In genomic region chr18:12604445-12605007, GRCh38 we compare ENCODE assay signal across 2 cellular contexts.
TF ChIP-seq lines count a peak whose summit lies in the region.

No MANE protein-coding gene starts in this region.

TF ChIP-seq in HCT116, 20 proteins besides CTCF, POLR2A, EP300 and RAD21:
- TF ChIP-seq ZFX (IDR thresholded peaks at IDR 0.05) = no peak
- no peak for TF ChIP-seq ATF3 (IDR thresholded peaks at IDR 0.05)
- TF ChIP-seq CBX3 (IDR thresholded peaks at IDR 0.05; ENCODE audit: low read depth) = no peak
- TF ChIP-seq SP1 (IDR thresholded peaks at IDR 0.05; ENCODE audit: low read depth) = no peak
- no peak for TF ChIP-seq EGR1 (IDR thresholded peaks at IDR 0.05; ENCODE audit: low read depth)
- no peak for TF ChIP-seq POLR2AphosphoS5 (IDR thresholded peaks at IDR 0.05; ENCODE audit: low read depth, low read length)
- TF ChIP-seq MAX (IDR thresholded peaks at IDR 0.05) = no peak
- no peak for TF ChIP-seq REST (IDR thresholded peaks at IDR 0.05; ENCODE audit: low read depth)
- no peak for TF ChIP-seq YY1 (IDR thresholded peaks at IDR 0.05; ENCODE audit: extremely low read depth, insufficient replicate concordance, low read depth, low read length)
- no peak for TF ChIP-seq JUND (IDR thresholded peaks at IDR 0.05)

TF ChIP-seq in K562, 482 proteins besides CTCF, POLR2A, EP300 and RAD21:
- TF ChIP-seq MEIS2 (IDR thresholded peaks at IDR 0.05; ENCODE audit: partially characterized antibody) (peak; percentile 57), NCOA4 (IDR thresholded peaks at IDR 0.05; ENCODE audit: partially characterized antibody) (no peak), SRF (CRISPR knock-in tag; IDR thresholded peaks at IDR 0.05) (no peak), ZNF395 (CRISPR knock-in tag; IDR thresholded peaks at IDR 0.05) (0 out of 2 replicates have a peak, but pooled peaks have one; percentile 30), DMBX1 (CRISPR knock-in tag; IDR thresholded peaks at IDR 0.05; ENCODE audit: borderline replicate concordance) (no peak), ZNF124 (CRISPR knock-in tag; IDR thresholded peaks at IDR 0.05) (no peak), SRSF7 (optimal IDR thresholded peaks at IDR 0.05; ENCODE audit: low read depth, low read length) (no peak), PBX2 (CRISPR knock-in tag; IDR thresholded peaks at IDR 0.05; ENCODE audit: low read depth) (no peak), PBX2 (tag; conservative IDR thresholded peaks at IDR 0.05; ENCODE audit: low read depth) (peak; percentile 48), ELF2 (CRISPR knock-in tag; IDR thresholded peaks at IDR 0.05) (no peak), HLTF (IDR thresholded peaks at IDR 0.05) (no peak), HCFC1 (IDR thresholded peaks at IDR 0.05; ENCODE audit: low read depth, low read length) (no peak), ZNF133 (CRISPR knock-in tag; IDR thresholded peaks at IDR 0.05) (no peak), PHF20 (IDR thresholded peaks at IDR 0.05; ENCODE audit: partially characterized antibody) (no peak), HNRNPLL (IDR thresholded peaks at IDR 0.05; ENCODE audit: low read depth, low read length, poor library complexity, severe bottlenecking) (no peak), HINFP (tag; conservative IDR thresholded peaks at IDR 0.05; ENCODE audit: low read depth) (no peak)
